In the genomic region with DNA sequence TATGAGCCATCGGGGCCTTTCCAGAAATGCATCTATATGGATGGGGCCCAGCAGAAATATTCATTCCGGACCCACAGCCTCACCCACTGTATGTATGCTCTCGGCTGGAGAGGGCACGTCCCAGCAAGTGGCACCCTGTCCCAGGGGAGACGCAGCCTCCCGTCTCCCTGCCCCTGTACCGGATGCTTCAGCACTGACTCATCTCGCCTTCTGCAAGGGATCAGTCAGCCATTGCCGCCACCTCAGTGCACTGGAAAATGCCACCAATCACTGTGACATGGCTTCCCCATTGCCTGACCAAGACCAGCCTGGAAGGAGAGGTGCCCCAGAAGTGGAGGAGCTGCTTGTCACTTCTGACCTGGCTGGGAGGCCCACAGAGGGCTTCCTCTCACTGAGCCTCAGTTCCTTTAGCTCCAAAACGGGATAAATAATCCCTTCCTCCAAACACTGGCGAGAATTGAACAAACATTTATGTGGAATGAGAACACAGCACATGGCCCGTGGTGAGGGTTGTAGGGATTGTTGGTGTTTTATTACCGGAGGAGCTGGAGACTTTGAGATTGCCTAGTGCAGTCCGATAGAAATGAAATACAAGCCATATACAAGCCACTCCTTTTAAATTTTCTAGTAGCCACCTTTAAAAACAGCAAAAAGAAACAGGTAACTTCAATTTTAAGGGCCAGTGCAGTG, we compare ENCODE assay signal across 13 cellular contexts. TPM values are rescaled to one million over a fixed set of nuclear protein-coding genes. Genes with fewer than 3 reads are reported as not detected.
A peak's percentile ranks its signal among the peaks of the same experiment; 100 is the strongest.
DNase-seq lines count a peak whose midpoint lies in the region; ATAC-seq and TF ChIP-seq lines count a peak whose summit lies in the region.
"Had no signal": no experiment of that assay in that cellular context is flagged by ENCODE, and none has a peak within 500 bp of the region (broad histone marks: within the 10 kb centered on the region; RNA-seq: fewer than 3 reads in every experiment).

No MANE protein-coding gene starts in this region.

- no peak overlapping the region for H3K9ac ChIP-seq in adipocyte (ENCODE audit: low read length)

- ATAC-seq in GM21619 (IDR thresholded peaks at IDR 0.05; ENCODE audit: unreplicated experiment), result no peak

- TF ChIP-seq CTCF in left ventricle myocardium inferior (IDR thresholded peaks at IDR 0.05; ENCODE audit: borderline replicate concordance) (no peak), right atrium auricular region (IDR thresholded peaks at IDR 0.05) (no peak), kidney epithelial cell (IDR thresholded peaks at IDR 0.05; ENCODE audit: insufficient read depth, low read length, poor library complexity, severe bottlenecking) (peak; percentile 14)

- H3K27ac ChIP-seq in left ventricle myocardium inferior (replicated peaks) (no peak overlapping the region), right atrium auricular region (no peak overlapping the region)

- H3K4me3 ChIP-seq in left ventricle myocardium inferior, result no peak overlapping the region
- no peak overlapping the region for H3K4me3 ChIP-seq in right atrium auricular region
- no peak overlapping the region for H3K4me3 ChIP-seq in adipocyte (ENCODE audit: low read length)
- no peak overlapping the region for H3K4me3 ChIP-seq in kidney epithelial cell (ENCODE audit: low read depth, low read length)
- H3K4me3 ChIP-seq: HAP-1 had no signal

- H3K27me3 ChIP-seq in left ventricle myocardium inferior (ENCODE audit: low read depth) (no peaks in the 10 kb centered on the region), right atrium auricular region (no peaks in the 10 kb centered on the region), adipocyte (replicated peaks; ENCODE audit: control insufficient read depth, insufficient read depth, low read length) (no peaks in the 10 kb centered on the region), kidney epithelial cell (ENCODE audit: control insufficient read depth, insufficient read depth, low read length) (no peaks in the 10 kb centered on the region)

- H3K9me3 ChIP-seq in left ventricle myocardium inferior (replicated peaks) (no peaks in the 10 kb centered on the region), right atrium auricular region (no peaks in the 10 kb centered on the region), adipocyte (ENCODE audit: control insufficient read depth, low read length) (no peaks in the 10 kb centered on the region)
- H3K9me3 ChIP-seq: HAP-1 had no signal

- DNase-seq in left ventricle myocardium inferior (peak; percentile 16), right atrium auricular region (ENCODE audit: low spot score) (no peak), adipocyte (ENCODE audit: low read depth) (peak; percentile 44), kidney epithelial cell (ENCODE audit: low read depth) (peak; percentile 52), DMS 273 (lab: John Stamatoyannopoulos, UW; ENCODE audit: unreplicated experiment) (no peak), amniotic stem cell (lab: John Stamatoyannopoulos, UW) (no peak)
- no peak for DNase-seq in activated CD4-positive, alpha-beta T cell treated with anti-CD3 and anti-CD28 coated beads for 48 hours
- DNase-seq: activated gamma-delta T cell treated with Interleukin-2 at 50 U/mL for 16 hours, C1 segment of cervical spinal cord, NCI-H69 had no signal

- H3K4me1 ChIP-seq in left ventricle myocardium inferior, result peaks cover 9% of the 10 kb centered on the region
- H3K4me1 ChIP-seq in right atrium auricular region, result peaks cover 0 to 10% of the 10 kb centered on the region in 2 donors
- H3K4me1 ChIP-seq in adipocyte (ENCODE audit: control insufficient read depth, insufficient read depth, low read length), result peaks cover 47% of the 10 kb centered on the region
- H3K4me1 ChIP-seq: HAP-1 had no signal

- H3K36me3 ChIP-seq in left ventricle myocardium inferior (no peaks in the 10 kb centered on the region), right atrium auricular region (no peaks in the 10 kb centered on the region), adipocyte (ENCODE audit: control insufficient read depth, insufficient read depth, low read length, severe bottlenecking) (peaks cover 16% of the 10 kb centered on the region), kidney epithelial cell (ENCODE audit: control insufficient read depth, insufficient read depth, low read length) (no peaks in the 10 kb centered on the region)

- intact Hi-C loops in left ventricle myocardium inferior (cut with micrococcal nuclease), result loop anchor here (10.0 kb wide), 1 partner anchor 124 kb away; a partner anchor contains a TSS

RNA-seq across cellular contexts. Expression of a gene that starts 43.9 kb away (rescaled TPM):
- total RNA-seq in left ventricle myocardium inferior, result not detected
- total RNA-seq in right atrium auricular region, result not detected
- not detected in 2 replicates for total RNA-seq in kidney epithelial cell
- total RNA-seq: epithelial cell of proximal tubule had no signal

RNA-seq across cellular contexts. Expression of a gene that starts 50.6 kb away (rescaled TPM):
- total RNA-seq in left ventricle myocardium inferior (not detected), right atrium auricular region (not detected), kidney epithelial cell (not detected in 2 replicates)
- total RNA-seq: epithelial cell of proximal tubule had no signal

Comparison
In these comparisons a context has a peak if more than half of its experiments do, and no peak if none do; other contexts are left out.
1. DNase-seq: peak in left ventricle myocardium inferior (single experiment), adipocyte (single experiment) and kidney epithelial cell (single experiment); none in right atrium auricular region (single experiment), DMS 273 (single experiment), activated CD4-positive, alpha-beta T cell treated with anti-CD3 and anti-CD28 coated beads for 48 hours (single experiment) and amniotic stem cell (single experiment).